33 cellular contexts compared by ENCODE assay signal in the genomic region with DNA sequence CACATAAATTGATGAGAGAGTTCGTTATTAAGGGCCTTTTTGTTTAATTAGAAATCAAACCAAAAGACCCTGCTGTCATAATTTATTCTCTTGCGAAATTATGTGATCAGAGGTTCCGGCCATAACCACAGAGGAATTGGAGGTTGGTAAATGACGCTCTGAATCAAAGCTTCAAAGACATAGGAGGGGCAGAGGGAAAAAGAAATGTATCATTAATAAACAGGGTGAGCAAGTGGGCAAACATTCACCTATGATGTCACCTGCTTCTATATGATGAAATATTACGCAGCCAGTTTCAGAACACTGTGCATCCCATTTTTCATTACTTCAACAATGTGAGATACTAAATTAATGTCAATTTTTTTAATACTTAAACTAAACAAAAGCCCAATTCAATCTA.
"Had no signal": no experiment of that assay in that cellular context is flagged by ENCODE, and none has a peak within 500 bp of the region (broad histone marks: within the 10 kb centered on the region; RNA-seq: fewer than 3 reads in every experiment).

No MANE protein-coding gene starts in this region.

- H3K36me3 Mint-ChIP-seq: activated naive CD4-positive, alpha-beta T cell treated with anti-CD3 and anti-CD28 coated beads, Interleukin-2, amount 50 U/mL, for 24 hours; activated naive CD8-positive, alpha-beta T cell treated with anti-CD3 and anti-CD28 coated beads, Interleukin-2, amount 10 ng/mL, durations not matched to agents 7 days and 5 days had no signal

- H3K36me3 ChIP-seq: breast epithelium, Peyer's patch had no signal

- H3K4me3 Mint-ChIP-seq: activated CD4-positive, alpha-beta T cell treated with anti-CD3 and anti-CD28 coated beads for 36 hours; activated CD4-positive, alpha-beta T cell treated with anti-CD3 and anti-CD28 coated beads, Interleukin-2, amount 10 ng/mL, durations not matched to agents 7 days and 5 days; activated CD8-positive, alpha-beta T cell treated with anti-CD3 and anti-CD28 coated beads, Interleukin-2, amount 10 ng/mL, durations not matched to agents 7 days and 5 days; activated naive CD4-positive, alpha-beta T cell treated with anti-CD3 and anti-CD28 coated beads, Interleukin-2, amount 50 U/mL, for 24 hours; activated naive CD8-positive, alpha-beta T cell treated with anti-CD3 and anti-CD28 coated beads, Interleukin-2, amount 10 ng/mL, durations not matched to agents 7 days and 5 days; activated T-cell treated with anti-CD3 and anti-CD28 coated beads, Interleukin-2, amount 50 U/mL, for 24 hours; WTC11 had no signal

- ATAC-seq: activated CD4-positive, alpha-beta T cell treated with anti-CD3 and anti-CD28 coated beads for 36 hours; activated CD4-positive, CD25-positive, alpha-beta regulatory T cell treated with anti-CD3 and anti-CD28 coated beads, Interleukin-2, amount 50 U/mL, for 24 hours; activated CD8-positive, alpha-beta T cell treated with anti-CD3 and anti-CD28 coated beads, Interleukin-2, amount 10 ng/mL, durations not matched to agents 7 days and 5 days; body of pancreas; PC-3; Right ventricle myocardium inferior; SK-N-SH treated with all-trans-retinoic acid at 6 μM for 48 hours; WTC11 had no signal

- H3K4me3 ChIP-seq: body of pancreas, breast epithelium, Peyer's patch had no signal

- FAIRE-seq: astrocyte had no signal

- H3K27me3 Mint-ChIP-seq: activated CD4-positive, alpha-beta T cell treated with anti-CD3 and anti-CD28 coated beads for 36 hours; activated T-cell treated with anti-CD3 and anti-CD28 coated beads, Interleukin-2, amount 50 U/mL, for 24 hours had no signal

- DNase-seq: activated CD4-positive, alpha-beta T cell treated with anti-CD3 and anti-CD28 coated beads for 36 hours; activated CD4-positive, alpha-beta T cell treated with anti-CD3 and anti-CD28 coated beads, Interleukin-2, amount 10 ng/mL, durations not matched to agents 7 days and 5 days; activated CD4-positive, alpha-beta T cell treated with anti-CD3 and anti-CD28 coated beads, Interleukin-2, amount 50 U/mL, for 48 hours; activated CD8-positive, alpha-beta T cell treated with anti-CD3 and anti-CD28 coated beads, Interleukin-2, amount 10 ng/mL, durations not matched to agents 7 days and 5 days; activated gamma-delta T cell; activated naive CD4-positive, alpha-beta T cell treated with Interleukin-2 at 50 U/mL for 16 hours; activated naive CD8-positive, alpha-beta T cell treated with anti-CD3 and anti-CD28 coated beads, Interleukin-2, amount 10 ng/mL, durations not matched to agents 7 days and 5 days; activated T-cell treated with anti-CD3 and anti-CD28 coated beads, Interleukin-2, amount 50 U/mL, for 24 hours; body of pancreas; caudate nucleus; cerebellar nuclear complex; MM.1S; MV-4-11; NCI-H1092; NCI-H1436 treated with DMSO at 0.1 percent for 48 hours; NCI-H1694 treated with DMSO at 0.1 percent for 48 hours; NCI-H2029; NCI-H345; NCI-H524 treated with DMSO at 0.1 percent for 48 hours; PC-3; Peyer's patch; SIG-M5; T1000 had no signal

- H3K4me1 ChIP-seq: breast epithelium had no signal

- H3K4me2 ChIP-seq: KMS-11 had no signal

- H3K9me3 ChIP-seq: body of pancreas, breast epithelium, Peyer's patch had no signal

- H3K9me3 Mint-ChIP-seq: activated CD4-positive, alpha-beta T cell treated with anti-CD3 and anti-CD28 coated beads, Interleukin-2, amount 10 ng/mL, durations not matched to agents 7 days and 5 days; activated naive CD4-positive, alpha-beta T cell treated with anti-CD3 and anti-CD28 coated beads, Interleukin-2, amount 50 U/mL, for 24 hours; activated naive CD8-positive, alpha-beta T cell treated with anti-CD3 and anti-CD28 coated beads, Interleukin-2, amount 10 ng/mL, durations not matched to agents 7 days and 5 days; activated T-cell treated with anti-CD3 and anti-CD28 coated beads, Interleukin-2, amount 50 U/mL, for 24 hours; activated T-helper 2 cell treated with anti-CD3 and anti-CD28 coated beads, Interferon-gamma antibody, Interleukin-2, Interleukin-4, amounts not matched to agents 10 μg/mL and 5 μg/mL and 100 μg/mL, durations not matched to agents 14 hours and 24 hours and 36 hours had no signal

- H3K27ac Mint-ChIP-seq: activated CD4-positive, alpha-beta T cell treated with anti-CD3 and anti-CD28 coated beads for 36 hours; activated CD4-positive, alpha-beta T cell treated with anti-CD3 and anti-CD28 coated beads, Interleukin-2, amount 10 ng/mL, durations not matched to agents 7 days and 5 days; activated CD8-positive, alpha-beta T cell treated with anti-CD3 and anti-CD28 coated beads, Interleukin-2, amount 10 ng/mL, durations not matched to agents 7 days and 5 days; activated naive CD4-positive, alpha-beta T cell treated with anti-CD3 and anti-CD28 coated beads, Interleukin-2, amount 50 U/mL, for 24 hours; activated naive CD8-positive, alpha-beta T cell treated with anti-CD3 and anti-CD28 coated beads, Interleukin-2, amount 10 ng/mL, durations not matched to agents 7 days and 5 days; activated T-cell treated with anti-CD3 and anti-CD28 coated beads, Interleukin-2, amount 50 U/mL, for 24 hours; activated T-helper 2 cell treated with anti-CD3 and anti-CD28 coated beads, Interferon-gamma antibody, Interleukin-2, Interleukin-4, amounts not matched to agents 10 μg/mL and 5 μg/mL and 100 μg/mL, durations not matched to agents 14 hours and 24 hours and 36 hours; WTC11 had no signal

- H3K27ac ChIP-seq: body of pancreas, breast epithelium, KMS-11, Peyer's patch, RWPE1 had no signal

- H3K27me3 ChIP-seq: body of pancreas, breast epithelium, Peyer's patch had no signal

- H3K4me1 Mint-ChIP-seq: activated CD4-positive, alpha-beta T cell treated with anti-CD3 and anti-CD28 coated beads for 36 hours; activated CD4-positive, alpha-beta T cell treated with anti-CD3 and anti-CD28 coated beads, Interleukin-2, amount 10 ng/mL, durations not matched to agents 7 days and 5 days; activated naive CD4-positive, alpha-beta T cell treated with anti-CD3 and anti-CD28 coated beads, Interleukin-2, amount 50 U/mL, for 24 hours; activated naive CD8-positive, alpha-beta T cell treated with anti-CD3 and anti-CD28 coated beads, Interleukin-2, amount 10 ng/mL, durations not matched to agents 7 days and 5 days had no signal
